1 cellular context compared by ENCODE assay signal in the genomic region with DNA sequence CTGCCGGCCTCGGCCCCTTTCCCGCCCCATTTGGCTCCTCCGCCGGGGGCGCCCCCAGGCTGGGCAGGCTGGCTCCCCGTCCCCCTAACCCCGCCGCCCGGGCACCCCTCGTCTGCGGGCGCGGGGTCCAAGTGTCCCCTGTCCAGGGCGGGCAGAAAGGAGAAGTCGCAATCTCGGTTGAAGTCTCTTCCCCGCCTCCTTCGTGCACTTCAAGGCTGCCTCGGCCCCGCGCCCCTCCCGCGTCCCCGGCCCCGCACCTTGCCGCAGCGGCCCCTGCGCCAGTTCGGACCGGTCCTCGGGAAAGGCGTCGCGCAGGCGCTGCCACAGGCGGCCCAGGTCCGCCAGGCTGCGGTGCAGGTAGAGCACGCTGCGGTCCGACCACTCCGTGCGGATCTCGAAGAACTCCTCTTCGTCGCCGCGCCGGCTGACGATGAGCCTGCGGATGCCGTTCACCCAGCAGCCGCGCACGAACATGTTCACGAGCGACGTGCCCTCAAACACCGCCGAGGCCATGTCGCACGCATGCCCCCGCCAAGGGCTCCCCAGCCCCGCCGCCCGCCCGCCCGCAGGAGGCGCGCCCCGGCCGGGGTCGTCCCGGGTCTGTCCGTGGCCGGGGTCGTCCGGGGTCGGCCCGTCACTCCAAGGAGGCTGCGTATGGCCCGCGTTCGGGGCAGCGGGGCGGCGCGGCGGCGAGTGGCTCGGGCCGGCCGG.
TF ChIP-seq lines count a peak whose summit lies in the region.

Gene PXDC1 (minus strand): TSS at position 695 of the 711 bp plus-strand sequence. CDS start 182 bp downstream, at position 513.

TF ChIP-seq in HepG2, 621 proteins besides CTCF, POLR2A, EP300 and RAD21 (continued from another document and continues in another):
- TF ChIP-seq, protein P1, sequence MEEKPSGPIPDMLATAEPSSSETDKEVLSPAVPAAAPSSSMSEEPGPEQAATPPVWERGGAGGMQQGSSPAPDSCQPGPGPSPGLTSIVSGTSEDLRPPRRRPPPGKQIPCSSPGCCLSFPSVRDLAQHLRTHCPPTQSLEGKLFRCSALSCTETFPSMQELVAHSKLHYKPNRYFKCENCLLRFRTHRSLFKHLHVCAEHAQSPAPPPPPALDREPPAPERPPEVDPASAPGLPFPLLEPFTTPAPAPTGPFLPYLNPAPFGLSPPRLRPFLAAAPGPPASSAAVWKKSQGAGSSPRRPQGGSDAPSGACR (CRISPR knock-in tag; IDR thresholded peaks at IDR 0.05): 0 out of 2 replicates have a peak, but pooled peaks have one; percentile 32
- TF ChIP-seq FLYWCH1 (CRISPR knock-in tag; IDR thresholded peaks at IDR 0.05): no peak
- 0 out of 2 replicates have a peak, but pooled peaks have one; percentile 7 for TF ChIP-seq MED13 (CRISPR knock-in tag; IDR thresholded peaks at IDR 0.05)
- 0 out of 2 replicates have a peak, but pooled peaks have one; percentile 83 for TF ChIP-seq CREB3 (CRISPR knock-in tag; IDR thresholded peaks at IDR 0.05)
- peak; percentile 54; the same call in 1 of the 2 replicates for TF ChIP-seq JUND (CRISPR knock-in tag; IDR thresholded peaks at IDR 0.05)
- TF ChIP-seq ZNF264 (CRISPR knock-in tag; IDR thresholded peaks at IDR 0.05): no peak
- TF ChIP-seq, protein P2, sequence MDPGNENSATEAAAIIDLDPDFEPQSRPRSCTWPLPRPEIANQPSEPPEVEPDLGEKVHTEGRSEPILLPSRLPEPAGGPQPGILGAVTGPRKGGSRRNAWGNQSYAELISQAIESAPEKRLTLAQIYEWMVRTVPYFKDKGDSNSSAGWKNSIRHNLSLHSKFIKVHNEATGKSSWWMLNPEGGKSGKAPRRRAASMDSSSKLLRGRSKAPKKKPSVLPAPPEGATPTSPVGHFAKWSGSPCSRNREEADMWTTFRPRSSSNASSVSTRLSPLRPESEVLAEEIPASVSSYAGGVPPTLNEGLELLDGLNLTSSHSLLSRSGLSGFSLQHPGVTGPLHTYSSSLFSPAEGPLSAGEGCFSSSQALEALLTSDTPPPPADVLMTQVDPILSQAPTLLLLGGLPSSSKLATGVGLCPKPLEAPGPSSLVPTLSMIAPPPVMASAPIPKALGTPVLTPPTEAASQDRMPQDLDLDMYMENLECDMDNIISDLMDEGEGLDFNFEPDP (CRISPR knock-in tag; conservative IDR thresholded peaks at IDR 0.05): no peak
- no peak for TF ChIP-seq TARDBP (CRISPR knock-in tag; IDR thresholded peaks at IDR 0.05)
- TF ChIP-seq HMGXB4 (CRISPR knock-in tag; IDR thresholded peaks at IDR 0.05; ENCODE audit: borderline replicate concordance in 1 of 2, low read depth in 1 of 2): peak in 1 of 2 experiments; percentile 9; a peak in 1 of 4 replicates
- TF ChIP-seq, protein P3, sequence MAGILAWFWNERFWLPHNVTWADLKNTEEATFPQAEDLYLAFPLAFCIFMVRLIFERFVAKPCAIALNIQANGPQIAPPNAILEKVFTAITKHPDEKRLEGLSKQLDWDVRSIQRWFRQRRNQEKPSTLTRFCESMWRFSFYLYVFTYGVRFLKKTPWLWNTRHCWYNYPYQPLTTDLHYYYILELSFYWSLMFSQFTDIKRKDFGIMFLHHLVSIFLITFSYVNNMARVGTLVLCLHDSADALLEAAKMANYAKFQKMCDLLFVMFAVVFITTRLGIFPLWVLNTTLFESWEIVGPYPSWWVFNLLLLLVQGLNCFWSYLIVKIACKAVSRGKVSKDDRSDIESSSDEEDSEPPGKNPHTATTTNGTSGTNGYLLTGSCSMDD (CRISPR knock-in tag; IDR thresholded peaks at IDR 0.05): peak; percentile 56; the same call in 1 of the 2 replicates
- 0 out of 2 replicates have a peak, but pooled peaks have one; percentile 39 for TF ChIP-seq ZNF782 (CRISPR knock-in tag; IDR thresholded peaks at IDR 0.05; ENCODE audit: borderline replicate concordance)
- no peak for TF ChIP-seq MXI1 (IDR thresholded peaks at IDR 0.05; ENCODE audit: borderline replicate concordance, low read depth, low read length)
- TF ChIP-seq ZNF562 (CRISPR knock-in tag; IDR thresholded peaks at IDR 0.05; ENCODE audit: borderline replicate concordance): no peak
- 0 out of 2 replicates have a peak, but pooled peaks have one; percentile 15 for TF ChIP-seq ZNF577 (CRISPR knock-in tag; IDR thresholded peaks at IDR 0.05; ENCODE audit: borderline replicate concordance, low read depth)
- TF ChIP-seq, protein P4, sequence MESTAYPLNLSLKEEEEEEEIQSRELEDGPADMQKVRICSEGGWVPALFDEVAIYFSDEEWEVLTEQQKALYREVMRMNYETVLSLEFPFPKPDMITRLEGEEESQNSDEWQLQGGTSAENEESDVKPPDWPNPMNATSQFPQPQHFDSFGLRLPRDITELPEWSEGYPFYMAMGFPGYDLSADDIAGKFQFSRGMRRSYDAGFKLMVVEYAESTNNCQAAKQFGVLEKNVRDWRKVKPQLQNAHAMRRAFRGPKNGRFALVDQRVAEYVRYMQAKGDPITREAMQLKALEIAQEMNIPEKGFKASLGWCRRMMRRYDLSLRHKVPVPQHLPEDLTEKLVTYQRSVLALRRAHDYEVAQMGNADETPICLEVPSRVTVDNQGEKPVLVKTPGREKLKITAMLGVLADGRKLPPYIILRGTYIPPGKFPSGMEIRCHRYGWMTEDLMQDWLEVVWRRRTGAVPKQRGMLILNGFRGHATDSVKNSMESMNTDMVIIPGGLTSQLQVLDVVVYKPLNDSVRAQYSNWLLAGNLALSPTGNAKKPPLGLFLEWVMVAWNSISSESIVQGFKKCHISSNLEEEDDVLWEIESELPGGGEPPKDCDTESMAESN (CRISPR knock-in tag; conservative IDR thresholded peaks at IDR 0.05): no peak; the same call in 1 of the 2 replicates
- no peak for TF ChIP-seq ZMYM2 (CRISPR knock-in tag; IDR thresholded peaks at IDR 0.05)
- TF ChIP-seq PLSCR1 (CRISPR knock-in tag; IDR thresholded peaks at IDR 0.05; ENCODE audit: borderline replicate concordance): 0 out of 2 replicates have a peak, but pooled peaks have one; percentile 45
- TF ChIP-seq ZNF512B (CRISPR knock-in tag; IDR thresholded peaks at IDR 0.05; ENCODE audit: borderline replicate concordance): no peak
- peak; percentile 70 for TF ChIP-seq NFKB2 (CRISPR knock-in tag; IDR thresholded peaks at IDR 0.05; ENCODE audit: borderline replicate concordance)
- TF ChIP-seq U2AF1 (optimal IDR thresholded peaks at IDR 0.05; ENCODE audit: low read depth, low read length): peak; percentile 10
- no peak for TF ChIP-seq DBP (CRISPR knock-in tag; IDR thresholded peaks at IDR 0.05; ENCODE audit: not compliant biosample characterization)
- no peak for TF ChIP-seq ZKSCAN1 (IDR thresholded peaks at IDR 0.05; ENCODE audit: low read length)
- no peak for TF ChIP-seq ZFP36L2 (CRISPR knock-in tag; IDR thresholded peaks at IDR 0.05)
- TF ChIP-seq ATF4 (CRISPR knock-in tag; IDR thresholded peaks at IDR 0.05): no peak
- peak; percentile 46; the same call in 1 of the 2 replicates for TF ChIP-seq ARID2 (CRISPR knock-in tag; IDR thresholded peaks at IDR 0.05; ENCODE audit: borderline replicate concordance)
- no peak for TF ChIP-seq ZBTB49 (CRISPR knock-in tag; IDR thresholded peaks at IDR 0.05; ENCODE audit: borderline replicate concordance)
- TF ChIP-seq ZNF841 (CRISPR knock-in tag; IDR thresholded peaks at IDR 0.05; ENCODE audit: borderline replicate concordance): 0 out of 2 replicates have a peak, but pooled peaks have one; percentile 10
- TF ChIP-seq ZNF879 (CRISPR knock-in tag; IDR thresholded peaks at IDR 0.05): peak; percentile 80
- TF ChIP-seq GMEB1 (CRISPR knock-in tag; IDR thresholded peaks at IDR 0.05; ENCODE audit: borderline replicate concordance): no peak
- no peak for TF ChIP-seq ZNF597 (CRISPR knock-in tag; IDR thresholded peaks at IDR 0.05)
- TF ChIP-seq NR2F2 (IDR thresholded peaks at IDR 0.05; ENCODE audit: borderline replicate concordance, low read depth): no peak
- TF ChIP-seq ATAD3A (CRISPR knock-in tag; IDR thresholded peaks at IDR 0.05): no peak
